In the genomic region with DNA sequence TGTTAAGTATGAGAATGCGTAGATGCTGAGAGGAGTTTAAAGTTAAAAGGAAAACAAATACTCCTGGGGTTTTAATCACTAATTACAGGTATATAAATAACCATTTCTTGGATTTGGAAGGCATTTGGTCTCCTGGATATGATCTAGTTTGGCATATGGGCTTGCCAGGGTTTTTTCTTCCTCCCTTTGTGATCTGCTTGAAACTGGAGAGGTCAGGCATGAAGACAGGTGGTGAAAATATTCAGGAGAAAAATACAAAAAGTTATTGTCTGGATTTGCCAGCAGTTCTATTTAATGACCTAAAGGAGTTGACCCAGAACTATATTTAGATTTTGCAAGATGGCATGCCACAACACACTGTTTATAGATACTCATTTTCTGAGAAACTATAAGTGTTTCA, we compare ENCODE assay signal across 19 cellular contexts.
"Had no signal": no experiment of that assay in that cellular context is flagged by ENCODE, and none has a peak within 500 bp of the region (broad histone marks: within the 10 kb centered on the region; RNA-seq: fewer than 3 reads in every experiment).

No MANE protein-coding gene starts in this region.

- H3K36me3 ChIP-seq: lower lobe of right lung, neutrophil, pancreas, spleen, thoracic aorta had no signal

- H3K9me3 ChIP-seq: lower lobe of right lung, neutrophil, pancreas, spleen, thoracic aorta had no signal

- H3K27me3 ChIP-seq: foreskin keratinocyte, neutrophil, pancreas, spleen had no signal

- H3K4me1 ChIP-seq: foreskin keratinocyte, lower lobe of right lung, spleen had no signal

- H3K4me3 ChIP-seq: coronary artery, lower lobe of right lung, pancreas, spleen, thoracic aorta had no signal

- DNase-seq: activated CD4-positive, alpha-beta T cell treated with anti-CD3 and anti-CD28 coated beads, Interleukin-2, amount 10 ng/mL, durations not matched to agents 24 days and 14 days; activated CD8-positive, alpha-beta T cell treated with anti-CD3 and anti-CD28 coated beads for 36 hours; activated naive CD4-positive, alpha-beta T cell treated with Interleukin-2 at 50 U/mL for 16 hours; activated naive CD8-positive, alpha-beta T cell treated with anti-CD3 and anti-CD28 coated beads, Interleukin-2, amount 10 ng/mL, durations not matched to agents 7 days and 5 days; activated T-cell treated with anti-CD3 and anti-CD28 coated beads, Interleukin-2, amount 50 U/mL, for 24 hours; amygdala; foreskin keratinocyte; hypothalamus; islet precursor cell; lower lobe of right lung; pancreas; spleen; stimulated activated CD4-positive, alpha-beta T cell treated with anti-CD3 and anti-CD28 coated beads, Interleukin-4, amount 100 ng/mL, for 4 hours had no signal

- H3K27ac ChIP-seq: coronary artery, foreskin keratinocyte, lower lobe of right lung, neutrophil, pancreas, spleen, thoracic aorta had no signal

- ATAC-seq: activated CD8-positive, alpha-beta T cell treated with anti-CD3 and anti-CD28 coated beads for 36 hours; foreskin keratinocyte; lower lobe of right lung; natural killer cell treated with Interleukin-12 subunit alpha and Interleukin-12 subunit beta and Interleukin-15 and Interleukin-18, amount 100 ng/mL, for 72 hours; pancreas; sciatic nerve; stimulated activated memory B cell treated with anti-CD40 and anti-IgM and Interleukin-4, amounts not matched to agents 10 μg/mL and 1 μg/mL and 100 μg/mL, for 72 hours had no signal
